Comparison of ENCODE assay signal across 9 cellular contexts in genomic region chr5:178145965-178146820, GRCh38. TPM values are rescaled to one million over a fixed set of nuclear protein-coding genes. Genes with fewer than 3 reads are reported as not detected.
DNase-seq lines count a peak whose midpoint lies in the region; ATAC-seq and TF ChIP-seq lines count a peak whose summit lies in the region.
"Had no signal": no experiment of that assay in that cellular context is flagged by ENCODE, and none has a peak within 500 bp of the region (broad histone marks: within the 10 kb centered on the region; RNA-seq: fewer than 3 reads in every experiment).

No MANE protein-coding gene starts in this region.

- H3K27ac Mint-ChIP-seq in nephron, result no peak overlapping the region
- H3K27ac Mint-ChIP-seq: dendritic cell treated with granulocyte-macrophage colony-stimulating factor and Interleukin-4, amounts not matched to agents 40 ng/mL and 50 ng/mL, for 4 days had no signal

- no peaks in the 10 kb centered on the region for H3K27me3 Mint-ChIP-seq in nephron (ENCODE audit: low read depth)
- H3K27me3 Mint-ChIP-seq: dendritic cell treated with granulocyte-macrophage colony-stimulating factor and Interleukin-4, amounts not matched to agents 40 ng/mL and 50 ng/mL, for 4 days had no signal

- H3K9me3 Mint-ChIP-seq in nephron, result no peaks in the 10 kb centered on the region
- H3K9me3 Mint-ChIP-seq: dendritic cell treated with granulocyte-macrophage colony-stimulating factor and Interleukin-4, amounts not matched to agents 40 ng/mL and 50 ng/mL, for 4 days had no signal

- H3K27ac ChIP-seq in effector memory CD4-positive, alpha-beta T cell (ENCODE audit: insufficient read depth, low read length, poor library complexity, severe bottlenecking), result peak overlapping the region; percentile 8
- no peak overlapping the region for H3K27ac ChIP-seq in testis

- CTCF ChIA-PET in GM10248 (lab: Yijun Ruan, JAX), result interaction anchor here (0.9 to 10.0 kb wide), 14 partner anchors 10 to 72 kb away, joined by 3 to 155 read pairs (median 4); partner anchors contain the start of gene RMND5B

- H3K4me3 ChIP-seq in effector memory CD4-positive, alpha-beta T cell (ENCODE audit: insufficient read depth, low read depth, low read length, poor library complexity, severe bottlenecking), result no peak overlapping the region
- no peak overlapping the region for H3K4me3 ChIP-seq in testis

- intact Hi-C loops in testis (cut with DNase I; ENCODE audit: low total_unique reads), result no loop called here

- H3K9me3 ChIP-seq in effector memory CD4-positive, alpha-beta T cell (ENCODE audit: control insufficient read depth, low read length), result no peaks in the 10 kb centered on the region
- no peaks in the 10 kb centered on the region for H3K9me3 ChIP-seq in testis

- peaks cover 33% of the 10 kb centered on the region for H3K4me1 Mint-ChIP-seq in nephron

- 65 to 75% methylated on average over 9 to 14 of the region's 14 CpGs for WGBS in testis, 2 donors

- H3K4me3 Mint-ChIP-seq in nephron, result no peak overlapping the region
- H3K4me3 Mint-ChIP-seq: dendritic cell treated with granulocyte-macrophage colony-stimulating factor and Interleukin-4, amounts not matched to agents 40 ng/mL and 50 ng/mL, for 4 days had no signal

- TF ChIP-seq CTCF in GM10248 (IDR thresholded peaks at IDR 0.05; ENCODE audit: control extremely low read depth, extremely low read depth, low read depth, missing control alignments) (peak; percentile 91), nephron (IDR thresholded peaks at IDR 0.05; ENCODE audit: unreplicated experiment in 3 of 3) (peak; percentile 62 to 75 (median 70)), testis (IDR thresholded peaks at IDR 0.05) (peak in 2 of 3 experiments; percentile 43 to 52)

- TF ChIP-seq POLR2A in testis (IDR thresholded peaks at IDR 0.05), result no peak

- peaks cover 79% of the 10 kb centered on the region for H3K36me3 ChIP-seq in effector memory CD4-positive, alpha-beta T cell (ENCODE audit: control insufficient read depth, insufficient read depth, low read length)
- no peaks in the 10 kb centered on the region for H3K36me3 ChIP-seq in testis (ENCODE audit: low read depth, missing control alignments)

- H3K36me3 Mint-ChIP-seq in nephron (ENCODE audit: low read depth), result peaks cover 67% of the 10 kb centered on the region

- POLR2A ChIA-PET in GM10248 (lab: Yijun Ruan, JAX), result interaction anchor here (0.7 kb wide), 1 partner anchor 22 kb away, joined by 3 read pairs; no protein-coding TSS in a partner anchor

- ATAC-seq in HG02798 (IDR thresholded peaks at IDR 0.05; ENCODE audit: poor library complexity, unreplicated experiment) (peak; percentile 64), GM18517 (IDR thresholded peaks at IDR 0.05; ENCODE audit: unreplicated experiment) (no peak)

- no peaks in the 10 kb centered on the region for H3K27me3 ChIP-seq in effector memory CD4-positive, alpha-beta T cell (replicated peaks; ENCODE audit: control insufficient read depth, insufficient read depth, low read length, poor library complexity, severe bottlenecking)
- H3K27me3 ChIP-seq in testis, result no peaks in the 10 kb centered on the region

- DNase-seq in GM10248 (ENCODE audit: extremely low spot score) (peak; percentile 82), NCI-H345 treated with DMSO at 0.1 percent for 48 hours (lab: John Stamatoyannopoulos, UW; ENCODE audit: unreplicated experiment) (peak; percentile 53), testis (peak; percentile 75)
- peak; percentile 73 to 77 for DNase-seq in activated CD4-positive, alpha-beta T cell treated with anti-CD3 and anti-CD28 coated beads, Interleukin-2, amount 50 U/mL, for 48 hours
- peak; percentile 57 to 66 (median 58) for DNase-seq in effector memory CD4-positive, alpha-beta T cell

- H3K4me1 ChIP-seq in effector memory CD4-positive, alpha-beta T cell (ENCODE audit: control insufficient read depth, insufficient read depth, low read length, poor library complexity, severe bottlenecking), result no peaks in the 10 kb centered on the region
- peaks cover 9% of the 10 kb centered on the region for H3K4me1 ChIP-seq in testis

RNA-seq across cellular contexts. Expression of gene NHP2, which starts 7.5 kb away (rescaled TPM):
- total RNA-seq in testis, result 100 to 1,000 TPM; 132 to 208 TPM
- 105 TPM for polyA plus RNA-seq in testis (ENCODE audit: insufficient read depth, low read depth, low replicate concordance)

RNA-seq across cellular contexts. Expression of gene RMND5B, which starts 15.4 kb away (rescaled TPM):
- 100 to 1,000 TPM in 1 of 2 donors, 10 to 100 TPM in 1; 73.0 to 102 TPM for total RNA-seq in testis
- polyA plus RNA-seq in testis (ENCODE audit: insufficient read depth, low read depth, low replicate concordance), result 181 TPM

RNA-seq across cellular contexts. Expression of gene N4BP3, which starts 32.9 kb away (rescaled TPM):
- total RNA-seq in testis, result 1 to 10 TPM; 3.2 to 3.6 TPM
- 1.4 TPM for polyA plus RNA-seq in testis (ENCODE audit: insufficient read depth, low read depth, low replicate concordance)

RNA-seq across cellular contexts. Expression of gene GMCL2, which starts 41.0 kb away (rescaled TPM):
- 10 to 100 TPM in 1 of 2 donors, 1 to 10 TPM in 1; 9.8 to 11.0 TPM for total RNA-seq in testis
- 53.5 TPM for polyA plus RNA-seq in testis (ENCODE audit: insufficient read depth, low read depth, low replicate concordance)

RNA-seq across cellular contexts. Expression of gene HNRNPAB, which starts 58.1 kb away (rescaled TPM):
- 10 to 100 TPM; 66.2 to 71.0 TPM for total RNA-seq in testis
- polyA plus RNA-seq in testis (ENCODE audit: insufficient read depth, low read depth, low replicate concordance), result 63.1 TPM
